9 cellular contexts compared by ENCODE assay signal in the genomic region with DNA sequence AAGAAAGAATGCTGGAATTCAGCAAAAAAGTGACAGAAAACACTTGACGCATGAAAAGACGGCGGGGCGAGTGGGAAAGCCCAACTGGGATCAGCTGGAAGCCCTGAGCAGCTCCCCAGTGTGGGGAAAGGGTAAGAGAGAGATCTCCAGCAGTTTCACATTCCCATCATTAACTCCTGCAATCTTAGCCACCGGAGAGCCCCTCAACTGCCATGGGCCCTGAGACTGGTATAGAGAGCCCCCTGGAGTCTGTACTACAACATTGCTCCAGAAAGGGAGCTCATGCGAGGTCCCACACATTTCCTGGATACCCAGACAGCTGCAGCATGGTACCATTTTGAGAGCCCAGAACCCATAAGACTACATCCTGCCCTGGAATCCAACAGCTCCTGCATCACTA. TPM values are rescaled to one million over a fixed set of nuclear protein-coding genes. Genes with fewer than 3 reads are reported as not detected.
DNase-seq lines count a peak whose midpoint lies in the region; ATAC-seq and TF ChIP-seq lines count a peak whose summit lies in the region.
"Had no signal": no experiment of that assay in that cellular context is flagged by ENCODE, and none has a peak within 500 bp of the region (broad histone marks: within the 10 kb centered on the region; RNA-seq: fewer than 3 reads in every experiment).

No MANE protein-coding gene starts in this region.

- no peaks in the 10 kb centered on the region; the same call in 1 of the 2 replicates for H3K27me3 ChIP-seq in Caco-2 (replicated peaks; ENCODE audit: control insufficient read depth, insufficient read depth, low read length)
- H3K27me3 ChIP-seq in RWPE2 (ENCODE audit: insufficient read depth, poor library complexity, severe bottlenecking): no peaks in the 10 kb centered on the region

- 0 out of 2 replicates have a peak, but pooled peaks cover 4% of the 10 kb centered on the region for H3K9me3 ChIP-seq in Caco-2
- no peaks in the 10 kb centered on the region for H3K9me3 ChIP-seq in RWPE2 (ENCODE audit: severe bottlenecking)

- H3K4me3 Mint-ChIP-seq in Caco-2 (ENCODE audit: unreplicated experiment) (no peak overlapping the region), HFFc6 (no peak overlapping the region)

- H3K36me3 Mint-ChIP-seq in Caco-2 (ENCODE audit: insufficient read depth, unreplicated experiment): no peaks in the 10 kb centered on the region
- no peaks in the 10 kb centered on the region; the same call in 1 of the 2 replicates for H3K36me3 Mint-ChIP-seq in HFFc6 (ENCODE audit: low read depth)

- peak; percentile 56 to 62 for TF ChIP-seq CTCF in Caco-2 (IDR thresholded peaks at IDR 0.05; ENCODE audit: insufficient read depth in 1 of 2, low read depth in 1 of 2, low read length in 1 of 2, severe bottlenecking in 1 of 2, unreplicated experiment in 1 of 2)
- peak; percentile 69 for TF ChIP-seq CTCF in HFFc6 (IDR thresholded peaks at IDR 0.05)
- TF ChIP-seq CTCF in RWPE2 (IDR thresholded peaks at IDR 0.05; ENCODE audit: poor library complexity, severe bottlenecking): peak; percentile 40

- CTCF ChIA-PET in Caco-2 (lab: Charles Lee): interaction anchor here (0.6 to 1.8 kb wide), 10 partner anchors 9 to 473 kb away, joined by 3 to 34 read pairs (median 4); no protein-coding TSS in a partner anchor

- peaks cover 23% of the 10 kb centered on the region for H3K27me3 Mint-ChIP-seq in Caco-2 (ENCODE audit: insufficient read depth, unreplicated experiment)
- H3K27me3 Mint-ChIP-seq in HFFc6 (ENCODE audit: insufficient read depth): peaks cover 18% of the 10 kb centered on the region

- no TSS peak for BruUV-seq in Caco-2 (replicated peaks; lab: Mats Ljungman, UMichigan)

- DNase-seq in Caco-2 (peak in 1 of 2 experiments; percentile 42), HFFc6 (no peak), RWPE2 (ENCODE audit: low spot score) (no peak), iPS DF 4.7 (ENCODE audit: extremely low read depth, low spot score) (peak; percentile 28), NCI-H1092 treated with DMSO at 0.1 percent for 48 hours (lab: John Stamatoyannopoulos, UW) (no peak), DMS79 (lab: John Stamatoyannopoulos, UW) (no peak)
- no peak for DNase-seq in stimulated activated naive CD4-positive, alpha-beta T cell (lab: John Stamatoyannopoulos, UW)

- H3K27ac Mint-ChIP-seq in Caco-2 (ENCODE audit: unreplicated experiment) (no peak overlapping the region), HFFc6 (no peak overlapping the region)
- H3K27ac Mint-ChIP-seq: activated T-helper 2 cell treated with anti-CD3 and anti-CD28 coated beads, Interferon-gamma antibody, Interleukin-2, Interleukin-4, amounts not matched to agents 10 μg/mL and 5 μg/mL and 100 μg/mL, durations not matched to agents 14 hours and 24 hours and 36 hours had no signal

- intact Hi-C loops in Caco-2 (cut with micrococcal nuclease; ENCODE audit: unreplicated experiment): loop anchor here (1.0 to 2.0 kb wide), 2 partner anchors 33 to 88 kb away; no protein-coding TSS in a partner anchor

- H3K9me3 Mint-ChIP-seq in Caco-2 (ENCODE audit: unreplicated experiment) (no peaks in the 10 kb centered on the region), HFFc6 (peaks cover 5% of the 10 kb centered on the region; the same call in 1 of the 2 replicates)
- H3K9me3 Mint-ChIP-seq: activated T-helper 2 cell treated with anti-CD3 and anti-CD28 coated beads, Interferon-gamma antibody, Interleukin-2, Interleukin-4, amounts not matched to agents 10 μg/mL and 5 μg/mL and 100 μg/mL, durations not matched to agents 14 hours and 24 hours and 36 hours had no signal

- H3K4me3 ChIP-seq in Caco-2 (ENCODE audit: low read depth, low read length) (no peak overlapping the region), RWPE2 (ENCODE audit: severe bottlenecking) (no peak overlapping the region)

- POLR2A ChIA-PET in Caco-2 (lab: Charles Lee): interaction anchor here (0.6 kb wide), 1 partner anchor 39 kb away, joined by 9 read pairs; no protein-coding TSS in a partner anchor

- H3K36me3 ChIP-seq in Caco-2 (ENCODE audit: control insufficient read depth, insufficient read depth, low read length) (no peaks in the 10 kb centered on the region), RWPE2 (ENCODE audit: low read depth) (no peaks in the 10 kb centered on the region)

- ATAC-seq in RWPE2 (ENCODE audit: low read depth) (peak; percentile 64; the same call in 2 of the 3 replicates), HG02623 (IDR thresholded peaks at IDR 0.05; ENCODE audit: unreplicated experiment) (no peak)

- H3K4me1 ChIP-seq in Caco-2: no peaks in the 10 kb centered on the region
- H3K4me1 ChIP-seq in RWPE2 (ENCODE audit: insufficient read depth, poor library complexity, severe bottlenecking): no peaks in the 10 kb centered on the region

- H3K4me1 Mint-ChIP-seq in Caco-2 (ENCODE audit: low read depth, unreplicated experiment) (no peaks in the 10 kb centered on the region), HFFc6 (ENCODE audit: low read depth) (no peaks in the 10 kb centered on the region)

- no peak overlapping the region for H3K27ac ChIP-seq in RWPE2 (ENCODE audit: poor library complexity, severe bottlenecking)

RNA-seq across cellular contexts. Expression of gene MRGPRX4, which starts 31.1 kb away (rescaled TPM):
- not detected in 2 replicates for total RNA-seq in Caco-2 (2022)
- total RNA-seq in HFFc6 (2021; fragmentation: NEBNext Ultra II Directional; extraction: Animal tissue kit (Norgen Biotek cat#: 25700)): not detected
- total RNA-seq: activated T-helper 2 cell treated with anti-CD3 and anti-CD28 coated beads, Interferon-gamma antibody, Interleukin-2, Interleukin-4, amounts not matched to agents 10 μg/mL and 5 μg/mL and 100 μg/mL, durations not matched to agents 14 hours and 24 hours and 36 hours had no signal

RNA-seq across cellular contexts. Expression of gene SAA4, which starts 32.9 kb away (rescaled TPM):
- total RNA-seq in Caco-2 (2022): not detected in 2 replicates
- total RNA-seq in HFFc6 (2021; fragmentation: NEBNext Ultra II Directional; extraction: Animal tissue kit (Norgen Biotek cat#: 25700)): not detected
- total RNA-seq: activated T-helper 2 cell treated with anti-CD3 and anti-CD28 coated beads, Interferon-gamma antibody, Interleukin-2, Interleukin-4, amounts not matched to agents 10 μg/mL and 5 μg/mL and 100 μg/mL, durations not matched to agents 14 hours and 24 hours and 36 hours had no signal

RNA-seq across cellular contexts. Expression of gene SAA2, which starts 44.7 kb away (rescaled TPM):
- total RNA-seq in Caco-2 (2022): not detected in 2 replicates
- total RNA-seq in HFFc6 (2021; fragmentation: NEBNext Ultra II Directional; extraction: Animal tissue kit (Norgen Biotek cat#: 25700)): not detected
- total RNA-seq: activated T-helper 2 cell treated with anti-CD3 and anti-CD28 coated beads, Interferon-gamma antibody, Interleukin-2, Interleukin-4, amounts not matched to agents 10 μg/mL and 5 μg/mL and 100 μg/mL, durations not matched to agents 14 hours and 24 hours and 36 hours had no signal
